In genomic region chr10:62077330-62078015, GRCh38 we compare ENCODE assay signal across 10 cellular contexts.
DNase-seq lines count a peak whose midpoint lies in the region; ATAC-seq, FAIRE-seq and TF ChIP-seq lines count a peak whose summit lies in the region.
"Had no signal": no experiment of that assay in that cellular context is flagged by ENCODE, and none has a peak within 500 bp of the region (broad histone marks: within the 10 kb centered on the region; RNA-seq: fewer than 3 reads in every experiment).

No MANE protein-coding gene starts in this region.

- CTCF ChIA-PET in CD4-positive, alpha-beta T cell (lab: Charles Lee): no interaction called here

- POLR2A ChIA-PET in CD4-positive, alpha-beta T cell (lab: Charles Lee): interaction anchor here (1.2 to 3.5 kb wide), 3 partner anchors 29 to 106 kb away, joined by 3 to 19 read pairs (median 4); no protein-coding TSS in a partner anchor

- H3K36me3 Mint-ChIP-seq in CD4-positive, alpha-beta T cell (ENCODE audit: low read depth): peaks cover 71% of the 10 kb centered on the region
- peaks cover 35% of the 10 kb centered on the region for H3K36me3 Mint-ChIP-seq in chondrocyte (ENCODE audit: low read depth)

- no peaks in the 10 kb centered on the region for H3K27me3 Mint-ChIP-seq in CD4-positive, alpha-beta T cell
- H3K27me3 Mint-ChIP-seq in chondrocyte (ENCODE audit: low read depth): no peaks in the 10 kb centered on the region

- H3K9me3 Mint-ChIP-seq in CD4-positive, alpha-beta T cell: no peaks in the 10 kb centered on the region
- no peaks in the 10 kb centered on the region for H3K9me3 Mint-ChIP-seq in chondrocyte (ENCODE audit: low read depth)
- H3K9me3 Mint-ChIP-seq: immature natural killer cell had no signal

- H3K27me3 ChIP-seq in CD4-positive, alpha-beta T cell (ENCODE audit: control insufficient read depth, insufficient read depth, low read length): no peaks in the 10 kb centered on the region
- H3K27me3 ChIP-seq in prostate gland (replicated peaks; ENCODE audit: insufficient read depth) (no peaks in the 10 kb centered on the region), SJCRH30 (no peaks in the 10 kb centered on the region)

- H3K9me3 ChIP-seq in CD4-positive, alpha-beta T cell (ENCODE audit: control insufficient read depth, low read length): no peaks in the 10 kb centered on the region
- no peaks in the 10 kb centered on the region for H3K9me3 ChIP-seq in prostate gland
- no peaks in the 10 kb centered on the region for H3K9me3 ChIP-seq in SJCRH30 (replicated peaks)

- H3K4me1 ChIP-seq in prostate gland (replicated peaks): peaks cover 34% of the 10 kb centered on the region
- peaks cover 27% of the 10 kb centered on the region for H3K4me1 ChIP-seq in SJCRH30

- TF ChIP-seq CTCF in CD4-positive, alpha-beta T cell (IDR thresholded peaks at IDR 0.05): no peak
- TF ChIP-seq CTCF in chondrocyte (IDR thresholded peaks at IDR 0.05) (no peak), prostate gland (IDR thresholded peaks at IDR 0.05) (no peak)

- DNase-seq in CD4-positive, alpha-beta T cell: no peak
- DNase-seq in NCI-H69 (lab: John Stamatoyannopoulos, UW) (peak; percentile 2), chondrocyte (ENCODE audit: low spot score) (no peak), prostate gland (ENCODE audit: low spot score) (no peak), H54 (ENCODE audit: insufficient read length, low spot score) (no peak), SJCRH30 (no peak), iPS-NIHi11 (ENCODE audit: low spot score) (no peak)
- DNase-seq: immature natural killer cell, NCI-H187 had no signal

- H3K4me3 Mint-ChIP-seq in CD4-positive, alpha-beta T cell: no peak overlapping the region
- no peak overlapping the region for H3K4me3 Mint-ChIP-seq in chondrocyte (ENCODE audit: unreplicated experiment)
- H3K4me3 Mint-ChIP-seq: immature natural killer cell had no signal

- H3K4me3 ChIP-seq in prostate gland: no peak overlapping the region
- H3K4me3 ChIP-seq in SJCRH30: no peak overlapping the region

- intact Hi-C loops in CD4-positive, alpha-beta T cell (cut with DNase I, micrococcal nuclease): no loop called here
- intact Hi-C loops in prostate gland (cut with DNase I): no loop called here

- TF ChIP-seq POLR2A in prostate gland (IDR thresholded peaks at IDR 0.05) (no peak), H54 (IDR thresholded peaks at IDR 0.05; ENCODE audit: low read depth, low read length) (no peak)

- peak overlapping the region; percentile 82 for H3K27ac Mint-ChIP-seq in CD4-positive, alpha-beta T cell
- peak overlapping the region; percentile 95 for H3K27ac Mint-ChIP-seq in chondrocyte (ENCODE audit: unreplicated experiment)

- H3K4me1 Mint-ChIP-seq in CD4-positive, alpha-beta T cell (ENCODE audit: low read depth): peaks cover 78% of the 10 kb centered on the region
- H3K4me1 Mint-ChIP-seq in chondrocyte (ENCODE audit: low read depth): peaks cover 95% of the 10 kb centered on the region

- no peak for ATAC-seq in CD4-positive, alpha-beta T cell (ENCODE audit: poor library complexity)
- ATAC-seq in HG03354 (IDR thresholded peaks at IDR 0.05; ENCODE audit: poor library complexity, severe bottlenecking, unreplicated experiment): no peak

- WGBS in prostate gland: 16% methylated on average over 2 of the region's 2 CpGs

- no peak overlapping the region for H3K27ac ChIP-seq in CD4-positive, alpha-beta T cell (ENCODE audit: low read depth, low read length)
- H3K27ac ChIP-seq in prostate gland: peak overlapping the region; percentile 60 to 61
- H3K27ac ChIP-seq in SJCRH30: no peak overlapping the region

- no peak for FAIRE-seq in H54 (lab: Jason Lieb, UNC)

- H3K36me3 ChIP-seq in prostate gland (no peaks in the 10 kb centered on the region), SJCRH30 (peaks cover 6% of the 10 kb centered on the region; the same call in 1 of the 2 replicates)

Comparison
In these comparisons a context has a peak if more than half of its experiments do, and no peak if none do; other contexts are left out.
1. H3K27ac ChIP-seq: peak in prostate gland (2 of 2); none in CD4-positive, alpha-beta T cell (single experiment) and SJCRH30 (single experiment).